21 cellular contexts compared by ENCODE assay signal in the genomic region with DNA sequence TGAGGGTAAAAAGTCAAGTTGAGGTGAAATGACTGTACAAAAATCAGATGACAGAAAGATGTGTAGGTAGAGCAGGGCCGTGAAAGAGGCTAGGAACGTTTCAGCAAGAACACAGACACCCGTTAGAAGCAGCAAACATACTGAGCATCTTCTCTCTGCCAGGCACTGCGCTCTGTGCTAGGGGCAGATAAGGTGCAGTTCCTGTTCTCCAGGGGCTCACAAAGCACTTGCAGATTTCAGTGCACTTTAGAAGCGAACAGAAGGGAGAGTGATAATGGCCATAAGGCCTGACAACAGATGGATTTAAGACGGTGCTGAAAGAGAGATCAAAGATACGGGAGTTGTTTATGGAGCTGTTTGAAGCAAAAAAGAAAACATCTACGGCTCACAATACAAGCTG.
DNase-seq lines count a peak whose midpoint lies in the region; ATAC-seq and TF ChIP-seq lines count a peak whose summit lies in the region.
"Had no signal": no experiment of that assay in that cellular context is flagged by ENCODE, and none has a peak within 500 bp of the region (broad histone marks: within the 10 kb centered on the region; RNA-seq: fewer than 3 reads in every experiment).

No MANE protein-coding gene starts in this region.

- intact Hi-C loops in head of caudate nucleus (cut with DNase I), result no loop called here

- H3K79me2 ChIP-seq in GM23338 (replicated peaks; ENCODE audit: insufficient read depth), result no peaks in the 10 kb centered on the region

- no peaks in the 10 kb centered on the region for H3K27me3 ChIP-seq in GM23338 (ENCODE audit: insufficient read depth)
- H3K27me3 ChIP-seq: uterus had no signal

- no peak overlapping the region for H3K4me2 ChIP-seq in GM23338

- no peak overlapping the region for H3K4me3 ChIP-seq in GM23338
- H3K4me3 ChIP-seq: uterus had no signal

- H3K36me3 Mint-ChIP-seq in GM23338 (ENCODE audit: low read depth), result no peaks in the 10 kb centered on the region
- H3K36me3 Mint-ChIP-seq: activated naive CD4-positive, alpha-beta T cell treated with anti-CD3 and anti-CD28 coated beads, Interleukin-2, amount 50 U/mL, for 24 hours; brain; CD8-positive, alpha-beta T cell; memory B cell had no signal

- H3K4me3 Mint-ChIP-seq in GM23338, result no peak overlapping the region
- H3K4me3 Mint-ChIP-seq: activated CD4-positive, alpha-beta T cell treated with anti-CD3 and anti-CD28 coated beads, Interleukin-2, amount 10 ng/mL, durations not matched to agents 24 days and 14 days; activated naive CD4-positive, alpha-beta T cell treated with anti-CD3 and anti-CD28 coated beads, Interleukin-2, amount 50 U/mL, for 24 hours; CD8-positive, alpha-beta T cell; dendritic cell treated with granulocyte-macrophage colony-stimulating factor and Interleukin-4, amounts not matched to agents 40 ng/mL and 50 ng/mL, for 4 days; memory B cell had no signal

- H4K20me1 ChIP-seq in GM23338 (replicated peaks; ENCODE audit: insufficient read depth), result no peaks in the 10 kb centered on the region

- no peaks in the 10 kb centered on the region for H3K36me3 ChIP-seq in GM23338 (ENCODE audit: insufficient read depth)
- H3K36me3 ChIP-seq: uterus had no signal

- peak; percentile 68 for DNase-seq in DMS 273 (lab: John Stamatoyannopoulos, UW; ENCODE audit: unreplicated experiment)
- DNase-seq in GM23338 (ENCODE audit: low spot score), result no peak
- peak; percentile 75 for DNase-seq in NCI-H82 (lab: John Stamatoyannopoulos, UW)
- peak in 29 of 42 donors; percentile 3 to 69 (median 32) for DNase-seq in head of caudate nucleus
- DNase-seq in NCI-H526 treated with DMSO at 0.1 percent for 48 hours (lab: John Stamatoyannopoulos, UW), result no peak
- no peak for DNase-seq in NCI-H748 treated with DMSO at 0.1 percent for 48 hours (lab: John Stamatoyannopoulos, UW)
- no peak for DNase-seq in SW480 (ENCODE audit: low spot score)
- DNase-seq: activated CD4-positive, alpha-beta T cell treated with anti-CD3 and anti-CD28 coated beads, Interleukin-2, amount 10 ng/mL, durations not matched to agents 24 days and 14 days; CD8-positive, alpha-beta T cell; islet precursor cell; KG1; NCI-H1092 treated with DMSO at 0.1 percent for 48 hours; SIG-M5; T-helper 9 cell; uterus had no signal

- TF ChIP-seq CTCF in GM23338 (conservative IDR thresholded peaks at IDR 0.05; ENCODE audit: low read depth in 2 of 2), result no peak

- H3K27me3 Mint-ChIP-seq in GM23338 (ENCODE audit: insufficient read depth, low read depth, poor library complexity), result peaks cover 1% of the 10 kb centered on the region
- H3K27me3 Mint-ChIP-seq: dendritic cell treated with granulocyte-macrophage colony-stimulating factor and Interleukin-4, amounts not matched to agents 40 ng/mL and 50 ng/mL, for 4 days had no signal

- H3K27ac ChIP-seq in GM23338 (ENCODE audit: low read depth), result no peak overlapping the region
- H3K27ac ChIP-seq: uterus had no signal

- H2AFZ ChIP-seq in GM23338, result peak overlapping the region; percentile 95

- peaks cover 19% of the 10 kb centered on the region for H3K4me1 ChIP-seq in GM23338 (ENCODE audit: insufficient read depth)
- H3K4me1 ChIP-seq: uterus had no signal

- H3F3A ChIP-seq in GM23338 (replicated peaks; ENCODE audit: low read depth), result no peaks in the 10 kb centered on the region

- H3K9me3 Mint-ChIP-seq in GM23338, result no peaks in the 10 kb centered on the region
- H3K9me3 Mint-ChIP-seq: activated CD4-positive, alpha-beta T cell treated with anti-CD3 and anti-CD28 coated beads, Interleukin-2, amount 10 ng/mL, durations not matched to agents 24 days and 14 days; activated naive CD4-positive, alpha-beta T cell treated with anti-CD3 and anti-CD28 coated beads, Interleukin-2, amount 50 U/mL, for 24 hours; CD8-positive, alpha-beta T cell; dendritic cell treated with granulocyte-macrophage colony-stimulating factor and Interleukin-4, amounts not matched to agents 40 ng/mL and 50 ng/mL, for 4 days; memory B cell had no signal

- peaks cover 16% of the 10 kb centered on the region for H3K4me1 Mint-ChIP-seq in GM23338
- H3K4me1 Mint-ChIP-seq: activated naive CD4-positive, alpha-beta T cell treated with anti-CD3 and anti-CD28 coated beads, Interleukin-2, amount 50 U/mL, for 24 hours had no signal

- H3K27ac Mint-ChIP-seq in GM23338, result 0 out of 2 replicates have a peak overlapping the region, but pooled peaks have one; percentile 7
- H3K27ac Mint-ChIP-seq: activated CD4-positive, alpha-beta T cell treated with anti-CD3 and anti-CD28 coated beads, Interleukin-2, amount 10 ng/mL, durations not matched to agents 24 days and 14 days; activated naive CD4-positive, alpha-beta T cell treated with anti-CD3 and anti-CD28 coated beads, Interleukin-2, amount 50 U/mL, for 24 hours; CD8-positive, alpha-beta T cell; dendritic cell treated with granulocyte-macrophage colony-stimulating factor and Interleukin-4, amounts not matched to agents 40 ng/mL and 50 ng/mL, for 4 days; memory B cell had no signal

- peaks cover 9% of the 10 kb centered on the region for H3K9me2 ChIP-seq in GM23338 (ENCODE audit: insufficient read depth)

- peak; percentile 32 for ATAC-seq in GM23338
- ATAC-seq in GM18858 (IDR thresholded peaks at IDR 0.05; ENCODE audit: unreplicated experiment), result no peak
- ATAC-seq: CD8-positive, alpha-beta T cell; esophagus mucosa had no signal

TF ChIP-seq in GM23338, 12 proteins besides CTCF, POLR2A, EP300 and RAD21 (continues in another document):
- TF ChIP-seq POLR2AphosphoS5 (IDR thresholded peaks at IDR 0.05; ENCODE audit: low read depth) (no peak), EZH2 (IDR thresholded peaks at IDR 0.05; ENCODE audit: low read depth, unreplicated experiment) (no peak), NANOG (IDR thresholded peaks at IDR 0.05; ENCODE audit: borderline replicate concordance) (no peak), EZH2phosphoT487 (IDR thresholded peaks at IDR 0.05; ENCODE audit: unreplicated experiment) (no peak), STAT1 (IDR thresholded peaks at IDR 0.05; ENCODE audit: unreplicated experiment) (no peak), CREB1 (CRISPR knock-in tag; IDR thresholded peaks at IDR 0.05; ENCODE audit: low read depth) (no peak), ZNF114 (CRISPR knock-in tag; IDR thresholded peaks at IDR 0.05) (no peak)
- TF ChIP-seq, protein P1, sequence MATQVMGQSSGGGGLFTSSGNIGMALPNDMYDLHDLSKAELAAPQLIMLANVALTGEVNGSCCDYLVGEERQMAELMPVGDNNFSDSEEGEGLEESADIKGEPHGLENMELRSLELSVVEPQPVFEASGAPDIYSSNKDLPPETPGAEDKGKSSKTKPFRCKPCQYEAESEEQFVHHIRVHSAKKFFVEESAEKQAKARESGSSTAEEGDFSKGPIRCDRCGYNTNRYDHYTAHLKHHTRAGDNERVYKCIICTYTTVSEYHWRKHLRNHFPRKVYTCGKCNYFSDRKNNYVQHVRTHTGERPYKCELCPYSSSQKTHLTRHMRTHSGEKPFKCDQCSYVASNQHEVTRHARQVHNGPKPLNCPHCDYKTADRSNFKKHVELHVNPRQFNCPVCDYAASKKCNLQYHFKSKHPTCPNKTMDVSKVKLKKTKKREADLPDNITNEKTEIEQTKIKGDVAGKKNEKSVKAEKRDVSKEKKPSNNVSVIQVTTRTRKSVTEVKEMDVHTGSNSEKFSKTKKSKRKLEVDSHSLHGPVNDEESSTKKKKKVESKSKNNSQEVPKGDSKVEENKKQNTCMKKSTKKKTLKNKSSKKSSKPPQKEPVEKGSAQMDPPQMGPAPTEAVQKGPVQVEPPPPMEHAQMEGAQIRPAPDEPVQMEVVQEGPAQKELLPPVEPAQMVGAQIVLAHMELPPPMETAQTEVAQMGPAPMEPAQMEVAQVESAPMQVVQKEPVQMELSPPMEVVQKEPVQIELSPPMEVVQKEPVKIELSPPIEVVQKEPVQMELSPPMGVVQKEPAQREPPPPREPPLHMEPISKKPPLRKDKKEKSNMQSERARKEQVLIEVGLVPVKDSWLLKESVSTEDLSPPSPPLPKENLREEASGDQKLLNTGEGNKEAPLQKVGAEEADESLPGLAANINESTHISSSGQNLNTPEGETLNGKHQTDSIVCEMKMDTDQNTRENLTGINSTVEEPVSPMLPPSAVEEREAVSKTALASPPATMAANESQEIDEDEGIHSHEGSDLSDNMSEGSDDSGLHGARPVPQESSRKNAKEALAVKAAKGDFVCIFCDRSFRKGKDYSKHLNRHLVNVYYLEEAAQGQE (IDR thresholded peaks at IDR 0.05; ENCODE audit: unreplicated experiment), result no peak

Comparison
In these comparisons a context has a peak if more than half of its experiments do, and no peak if none do; other contexts are left out.
1. DNase-seq: peak in DMS 273 (single experiment), NCI-H82 (single experiment) and head of caudate nucleus (29 of 42); none in GM23338 (single experiment), NCI-H526 treated with DMSO at 0.1 percent for 48 hours (single experiment), NCI-H748 treated with DMSO at 0.1 percent for 48 hours (single experiment) and SW480 (single experiment).